Comparison of ENCODE assay signal across 17 cellular contexts in genomic region chr20:39032997-39033396, GRCh38.
DNase-seq lines count a peak whose midpoint lies in the region; ATAC-seq and TF ChIP-seq lines count a peak whose summit lies in the region.
"Had no signal": no experiment of that assay in that cellular context is flagged by ENCODE, and none has a peak within 500 bp of the region (broad histone marks: within the 10 kb centered on the region; RNA-seq: fewer than 3 reads in every experiment).

No MANE protein-coding gene starts in this region.

- H3K27me3 ChIP-seq in BLaER1: no peaks in the 10 kb centered on the region
- no peaks in the 10 kb centered on the region for H3K27me3 ChIP-seq in BLaER1 treated with 17β-estradiol and CSF1 and Interleukin-3, amounts not matched to agents 10 nM and 100 nM
- no peaks in the 10 kb centered on the region for H3K27me3 ChIP-seq in gastroesophageal sphincter

- no peaks in the 10 kb centered on the region for H4K20me1 ChIP-seq in BLaER1
- peaks cover 0 to under 1% (median 0%) of the 10 kb centered on the region in 11 experiments; a peak in 1 of 22 replicates for H4K20me1 ChIP-seq in BLaER1 treated with 17β-estradiol and CSF1 and Interleukin-3, amounts not matched to agents 10 nM and 100 nM

- H3K27ac ChIP-seq in BLaER1 (peak overlapping the region; percentile 7; the same call in 1 of the 2 replicates), gastroesophageal sphincter (peak overlapping the region in 3 of 4 donors; percentile 40 to 81 (median 53))
- peak overlapping the region in 4 of 11 experiments; percentile 39 to 61 (median 48); a peak in 6 of 22 replicates for H3K27ac ChIP-seq in BLaER1 treated with 17β-estradiol and CSF1 and Interleukin-3, amounts not matched to agents 10 nM and 100 nM

- no peak for ATAC-seq in gastroesophageal sphincter
- no peak for ATAC-seq in HG03442 (IDR thresholded peaks at IDR 0.05; ENCODE audit: unreplicated experiment)
- ATAC-seq in HG02610 (IDR thresholded peaks at IDR 0.05; ENCODE audit: unreplicated experiment): no peak
- ATAC-seq in HG03520 (IDR thresholded peaks at IDR 0.05; ENCODE audit: unreplicated experiment): no peak
- ATAC-seq: GM23338, HCT116 had no signal

- no peak for DNase-seq in chondrocyte (ENCODE audit: low spot score)
- no peak for DNase-seq in NAMALWA (ENCODE audit: low spot score)
- DNase-seq: CD4-positive, alpha-beta T cell; CD8-positive, alpha-beta memory T cell; DMS53; DMS79 treated with DMSO at 0.1 percent for 48 hours; GF-D8; H9 had no signal

- peak overlapping the region; percentile 51 for H3K4me2 ChIP-seq in BLaER1
- peak overlapping the region in 7 of 11 experiments; percentile 4 to 58 (median 41); a peak in 11 of 22 replicates for H3K4me2 ChIP-seq in BLaER1 treated with 17β-estradiol and CSF1 and Interleukin-3, amounts not matched to agents 10 nM and 100 nM
- H3K4me2 ChIP-seq: GM23338 had no signal

- H3K36me3 ChIP-seq in BLaER1 (peaks cover 79% of the 10 kb centered on the region), gastroesophageal sphincter (peaks cover 0 to 76% of the 10 kb centered on the region in 2 donors)
- H3K36me3 ChIP-seq in BLaER1 treated with 17β-estradiol and CSF1 and Interleukin-3, amounts not matched to agents 10 nM and 100 nM: peaks cover 60 to 100% (median 86%) of the 10 kb centered on the region in 11 experiments

- no peak overlapping the region for H3K9ac ChIP-seq in BLaER1
- peak overlapping the region in 3 of 11 experiments; percentile 13 to 28 (median 15); a peak in 1 of 22 replicates for H3K9ac ChIP-seq in BLaER1 treated with 17β-estradiol and CSF1 and Interleukin-3, amounts not matched to agents 10 nM and 100 nM

- H3K9me3 Mint-ChIP-seq in chondrocyte (ENCODE audit: low read depth): no peaks in the 10 kb centered on the region
- H3K9me3 Mint-ChIP-seq: CD14-positive monocyte; CD4-positive, alpha-beta T cell; CD8-positive, alpha-beta memory T cell; GM23338; H9 had no signal

- H3K4me1 Mint-ChIP-seq in chondrocyte (ENCODE audit: low read depth): peaks cover 3% of the 10 kb centered on the region
- H3K4me1 Mint-ChIP-seq: CD14-positive monocyte; CD8-positive, alpha-beta memory T cell; GM23338 had no signal

- H3K9me3 ChIP-seq in BLaER1 (no peaks in the 10 kb centered on the region), gastroesophageal sphincter (no peaks in the 10 kb centered on the region)
- no peaks in the 10 kb centered on the region for H3K9me3 ChIP-seq in BLaER1 treated with 17β-estradiol and CSF1 and Interleukin-3, amounts not matched to agents 10 nM and 100 nM (replicated peaks in 1 of 11)

- no peak overlapping the region for H3K4me3 ChIP-seq in BLaER1
- H3K4me3 ChIP-seq in BLaER1 treated with 17β-estradiol and CSF1 and Interleukin-3, amounts not matched to agents 10 nM and 100 nM: no peak overlapping the region
- H3K4me3 ChIP-seq in gastroesophageal sphincter: no peak overlapping the region
- H3K4me3 ChIP-seq: GM23338 had no signal

- H3K27me3 Mint-ChIP-seq in chondrocyte (ENCODE audit: low read depth): no peaks in the 10 kb centered on the region
- H3K27me3 Mint-ChIP-seq: CD4-positive, alpha-beta T cell had no signal

- H3K36me3 Mint-ChIP-seq in chondrocyte (ENCODE audit: low read depth): peaks cover 25% of the 10 kb centered on the region

- no peak overlapping the region for H3K4me3 Mint-ChIP-seq in chondrocyte (ENCODE audit: unreplicated experiment)
- H3K4me3 Mint-ChIP-seq: CD14-positive monocyte; CD4-positive, alpha-beta T cell; CD8-positive, alpha-beta memory T cell; GM23338; H9 had no signal

- no peak for TF ChIP-seq POLR2A in gastroesophageal sphincter (IDR thresholded peaks at IDR 0.05)

- no peak for TF ChIP-seq EP300 in gastroesophageal sphincter (IDR thresholded peaks at IDR 0.05)

- WGBS in gastroesophageal sphincter (ENCODE audit: low coverage in 1 of 2), 2 donors: 89 to 93% methylated on average over 3 of the region's 3 CpGs

- H3K27ac Mint-ChIP-seq in chondrocyte (ENCODE audit: unreplicated experiment): peak overlapping the region; percentile 57
- H3K27ac Mint-ChIP-seq: CD4-positive, alpha-beta T cell; GM23338 had no signal

- TF ChIP-seq CTCF in chondrocyte (IDR thresholded peaks at IDR 0.05) (no peak), gastroesophageal sphincter (IDR thresholded peaks at IDR 0.05) (no peak)

- H3K4me1 ChIP-seq in BLaER1 (peaks cover 31% of the 10 kb centered on the region), gastroesophageal sphincter (peaks cover 0 to 50% (median 0%) of the 10 kb centered on the region in 3 donors)
- peaks cover 0 to 31% (median 12%) of the 10 kb centered on the region in 10 experiments; a peak in 12 of 20 replicates for H3K4me1 ChIP-seq in BLaER1 treated with 17β-estradiol and CSF1 and Interleukin-3, amounts not matched to agents 10 nM and 100 nM
